28 cellular contexts compared by ENCODE assay signal in the genomic region with DNA sequence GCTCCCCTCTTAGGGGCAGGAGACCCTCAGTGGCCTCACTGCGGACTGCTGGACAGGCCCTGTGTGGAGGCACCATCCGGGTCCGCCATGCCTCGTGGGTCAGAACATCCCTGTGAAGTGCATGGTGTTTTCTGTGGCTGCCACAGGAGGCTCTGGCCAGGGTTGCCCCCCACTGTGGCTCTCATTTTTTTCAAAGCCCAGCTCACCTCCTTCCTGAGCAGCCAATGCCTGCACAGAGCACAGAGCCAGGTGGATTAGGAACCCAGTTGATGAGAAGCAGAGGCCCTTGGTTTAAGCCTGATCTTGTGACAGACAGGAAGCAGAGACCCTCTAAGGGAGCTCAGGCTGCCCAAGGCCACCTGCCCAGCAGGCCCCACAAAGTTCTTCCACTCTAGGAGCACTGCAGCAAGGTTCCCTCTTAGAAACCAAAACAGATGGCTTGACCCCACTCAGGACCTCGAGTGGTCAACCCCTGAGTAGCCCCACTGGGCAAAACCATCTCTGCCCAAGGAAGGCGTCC. TPM values are rescaled to one million over a fixed set of nuclear protein-coding genes. Genes with fewer than 3 reads are reported as not detected.
DNase-seq lines count a peak whose midpoint lies in the region; ATAC-seq, FAIRE-seq and TF ChIP-seq lines count a peak whose summit lies in the region.
"Had no signal": no experiment of that assay in that cellular context is flagged by ENCODE, and none has a peak within 500 bp of the region (broad histone marks: within the 10 kb centered on the region; RNA-seq: fewer than 3 reads in every experiment).

No MANE protein-coding gene starts in this region.

- CTCF ChIA-PET in AG04449 (lab: Yijun Ruan, JAX): interaction anchor here (1.0 to 2.6 kb wide), 5 partner anchors 11 to 164 kb away, joined by 3 to 11 read pairs (median 4); no protein-coding TSS in a partner anchor
- CTCF ChIA-PET in K562 (lab: Yijun Ruan, JAX; ENCODE audit: low intra/inter-chr PET ratio): no interaction called here
- CTCF ChIA-PET in Calu3 (lab: Charles Lee): interaction anchor here (0.6 kb wide), 1 partner anchor 617 kb away, joined by 9 read pairs; a partner anchor contains a TSS

- no peaks in the 10 kb centered on the region for H3K9me1 ChIP-seq in K562 (ENCODE audit: control insufficient read depth, insufficient read depth, low read length)

- no peak for ATAC-seq in GM23338
- no peak for ATAC-seq in K562
- ATAC-seq in naive B cell (ENCODE audit: low read depth in 2 of 2): no peak
- ATAC-seq in GM18858 (IDR thresholded peaks at IDR 0.05; ENCODE audit: unreplicated experiment): no peak
- ATAC-seq: left cardiac atrium had no signal

- BruUV-seq in K562 (replicated peaks; lab: Mats Ljungman, UMichigan): no TSS peak
- BruUV-seq in Calu3 (replicated peaks; lab: Mats Ljungman, UMichigan): no TSS peak

- H3F3A ChIP-seq in GM23338 (replicated peaks; ENCODE audit: low read depth): peaks cover 4% of the 10 kb centered on the region; the same call in 1 of the 2 replicates

- H3K4me1 ChIP-seq in GM23338 (ENCODE audit: insufficient read depth) (peaks cover 19% of the 10 kb centered on the region), K562 (replicated peaks in 1 of 2; ENCODE audit: control insufficient read depth in 2 of 2, insufficient read depth in 2 of 2, low read length in 2 of 2) (peaks cover 5 to 58% of the 10 kb centered on the region in 2 experiments; a peak in 3 of 5 replicates)

- H4K20me1 ChIP-seq in GM23338 (replicated peaks; ENCODE audit: insufficient read depth): no peaks in the 10 kb centered on the region; the same call in none of the 2 replicates
- peaks cover 4% of the 10 kb centered on the region for H4K20me1 ChIP-seq in K562 (replicated peaks; ENCODE audit: control insufficient read depth, insufficient read depth, low read length)

- no peaks in the 10 kb centered on the region for H3K9me3 ChIP-seq in K562 (replicated peaks; ENCODE audit: control insufficient read depth, insufficient read depth, low read depth, low read length)
- H3K9me3 ChIP-seq: uterus had no signal

- H3K36me3 ChIP-seq in GM23338 (ENCODE audit: insufficient read depth): no peaks in the 10 kb centered on the region
- H3K36me3 ChIP-seq in K562 (ENCODE audit: control insufficient read depth, insufficient read depth, low read length): no peaks in the 10 kb centered on the region
- H3K36me3 ChIP-seq: uterus had no signal

- H3K9me3 Mint-ChIP-seq in GM23338: no peaks in the 10 kb centered on the region
- peaks cover 0 to 3% (median 0%) of the 10 kb centered on the region in 7 donors for H3K9me3 Mint-ChIP-seq in naive B cell
- H3K9me3 Mint-ChIP-seq in Calu3 (ENCODE audit: low read depth, unreplicated experiment): no peaks in the 10 kb centered on the region
- H3K9me3 Mint-ChIP-seq: activated B cell treated with CpG ODN at 0.5 μM for 24 hours; activated T-helper 1 cell treated with anti-CD3 and anti-CD28 coated beads, Interleukin-12 subunit alpha, Interleukin-12 subunit beta, Interleukin-2, Interleukin-4 antibody, amounts not matched to agents 30 ng/mL and 10 ng/mL and 1 ng/mL, durations not matched to agents 14 hours and 24 hours and 36 hours; dendritic cell treated with granulocyte-macrophage colony-stimulating factor and Interleukin-4, amounts not matched to agents 40 ng/mL and 50 ng/mL, for 4 days; neural crest cell; T-helper 1 cell treated with Interleukin-12 subunit alpha and Interleukin-12 subunit beta and Interleukin-4 antibody, amounts not matched to agents 30 μg/mL and 1 μg/mL, for 36 hours had no signal

- H3K4me2 ChIP-seq in GM23338: no peak overlapping the region
- no peak overlapping the region for H3K4me2 ChIP-seq in K562 (ENCODE audit: insufficient read depth, low read length)

- POLR2A ChIA-PET in AG04449 (lab: Yijun Ruan, JAX) (interaction anchor here (1.8 kb wide), 1 partner anchor 15 kb away, joined by 6 read pairs; no protein-coding TSS in a partner anchor), K562 (lab: Yijun Ruan, JAX) (interaction anchor here (0.6 kb wide), 1 partner anchor 44 kb away, joined by 3 read pairs; no protein-coding TSS in a partner anchor)

- in situ Hi-C loops in K562 (cut with MboI): no loop called here

- FAIRE-seq in K562 (lab: Jason Lieb, UNC): no peak
- FAIRE-seq: frontal cortex had no signal

- peaks cover 36% of the 10 kb centered on the region for H3K27me3 Mint-ChIP-seq in GM23338 (ENCODE audit: insufficient read depth, low read depth, poor library complexity)
- H3K27me3 Mint-ChIP-seq in naive B cell: peaks cover 0 to 9% (median 8%) of the 10 kb centered on the region in 3 donors
- peaks cover 25% of the 10 kb centered on the region for H3K27me3 Mint-ChIP-seq in Calu3 (ENCODE audit: unreplicated experiment)
- H3K27me3 Mint-ChIP-seq: activated B cell treated with CpG ODN at 0.5 μM for 24 hours; activated naive CD8-positive, alpha-beta T cell had no signal

- H3K27ac Mint-ChIP-seq in GM23338: no peak overlapping the region
- peak overlapping the region in 1 of 6 donors; percentile 24 for H3K27ac Mint-ChIP-seq in naive B cell
- H3K27ac Mint-ChIP-seq in Calu3 (ENCODE audit: unreplicated experiment): no peak overlapping the region
- H3K27ac Mint-ChIP-seq: activated B cell treated with CpG ODN at 0.5 μM for 24 hours; activated naive CD8-positive, alpha-beta T cell; activated T-helper 1 cell treated with anti-CD3 and anti-CD28 coated beads, Interleukin-12 subunit alpha, Interleukin-12 subunit beta, Interleukin-2, Interleukin-4 antibody, amounts not matched to agents 30 ng/mL and 10 ng/mL and 1 ng/mL, durations not matched to agents 14 hours and 24 hours and 36 hours; dendritic cell treated with granulocyte-macrophage colony-stimulating factor and Interleukin-4, amounts not matched to agents 40 ng/mL and 50 ng/mL, for 4 days; T-helper 1 cell treated with Interleukin-12 subunit alpha and Interleukin-12 subunit beta and Interleukin-4 antibody, amounts not matched to agents 30 μg/mL and 1 μg/mL, for 36 hours had no signal

- DNase-seq in AG04449 (ENCODE audit: low read depth, low spot score) (no peak), GM23338 (ENCODE audit: low spot score) (no peak), K562 (ENCODE audit: extremely low read depth in 1 of 4, low spot score in 3 of 4) (no peak), naive B cell (no peak), Calu3 (no peak)
- no peak for DNase-seq in effector CD4-positive, alpha-beta T cell
- no peak for DNase-seq in activated naive CD4-positive, alpha-beta T cell treated with anti-CD3 and anti-CD28 coated beads, Interleukin-2, amount 50 U/mL, for 16 hours
- DNase-seq: activated B cell treated with CpG ODN at 0.5 μM for 24 hours; DMS79 treated with DMSO at 0.1 percent for 48 hours; Karpas-422; left cardiac atrium; mesenchymal stem cell; NCI-H1048; NCI-H510A treated with DMSO at 0.1 percent for 48 hours; stimulated activated CD4-positive, alpha-beta T cell treated with anti-CD3 and anti-CD28 coated beads, Interleukin-4, amount 100 ng/mL, for 4 hours; uterus had no signal

- H3K4me3 ChIP-seq in AG04449 (ENCODE audit: low read depth, low read length): peak overlapping the region; percentile 80; the same call in 1 of the 2 replicates
- no peak overlapping the region for H3K4me3 ChIP-seq in GM23338
- H3K4me3 ChIP-seq in K562: no peak overlapping the region
- H3K4me3 ChIP-seq: uterus had no signal

- no peaks in the 10 kb centered on the region for H3K9me2 ChIP-seq in GM23338 (ENCODE audit: insufficient read depth)

- H3K4me1 Mint-ChIP-seq in GM23338 (peaks cover 23% of the 10 kb centered on the region), naive B cell (peaks cover 22 to 36% (median 23%) of the 10 kb centered on the region in 3 donors), Calu3 (ENCODE audit: low read depth, unreplicated experiment) (peaks cover 14% of the 10 kb centered on the region)
- H3K4me1 Mint-ChIP-seq: neural crest cell had no signal

- intact Hi-C loops in K562 (cut with micrococcal nuclease): no loop called here
- intact Hi-C loops in Calu3 (cut with micrococcal nuclease; ENCODE audit: unreplicated experiment): no loop called here

- WGBS in K562 (ENCODE audit: insufficient coverage, low coverage, missing lambda C conversion rate): 20% methylated on average over 6 of the region's 6 CpGs

- peak overlapping the region in 1 of 2 experiments; percentile 26; a peak in 1 of 4 replicates for H3K9ac ChIP-seq in K562 (ENCODE audit: insufficient read depth in 1 of 2, low read depth in 2 of 2, low read length in 2 of 2)

- no peak for TF ChIP-seq EP300 in K562 (IDR thresholded peaks at IDR 0.05; ENCODE audit: low read length)

- TF ChIP-seq POLR2A in K562 (conservative IDR thresholded peaks at IDR 0.05): no peak

- no peak for TF ChIP-seq RAD21 in K562 (CRISPR knock-in tag; conservative IDR thresholded peaks at IDR 0.05 in 1 of 2, IDR thresholded peaks at IDR 0.05 in 1 of 2)

- H2AFZ ChIP-seq in GM23338: no peak overlapping the region
- H2AFZ ChIP-seq in K562 (ENCODE audit: low read depth, low read length): no peak overlapping the region

- TF ChIP-seq CTCF in AG04449 (IDR thresholded peaks at IDR 0.05; ENCODE audit: insufficient read depth, low read length, missing control alignments) (no peak), GM23338 (conservative IDR thresholded peaks at IDR 0.05; ENCODE audit: low read depth in 2 of 2) (no peak), K562 (IDR thresholded peaks at IDR 0.05 in 2 of 3, conservative IDR thresholded peaks at IDR 0.05 in 1 of 3; ENCODE audit: insufficient read depth in 2 of 3, low read depth in 1 of 3, low read length in 3 of 3) (no peak), Calu3 (IDR thresholded peaks at IDR 0.05; ENCODE audit: unreplicated experiment) (no peak)

- H3K36me3 Mint-ChIP-seq in GM23338 (ENCODE audit: low read depth): no peaks in the 10 kb centered on the region; the same call in 2 of the 3 replicates
- no peaks in the 10 kb centered on the region for H3K36me3 Mint-ChIP-seq in naive B cell
- peaks cover 28% of the 10 kb centered on the region for H3K36me3 Mint-ChIP-seq in Calu3 (ENCODE audit: insufficient read depth, unreplicated experiment)
- H3K36me3 Mint-ChIP-seq: activated naive CD8-positive, alpha-beta T cell; brain had no signal

- H3K27ac ChIP-seq in GM23338 (ENCODE audit: low read depth) (no peak overlapping the region), K562 (ENCODE audit: extremely low read depth, low read depth, low read length) (no peak overlapping the region)
- H3K27ac ChIP-seq: epithelial cell of prostate had no signal

- H3K4me3 Mint-ChIP-seq in GM23338 (peak overlapping the region; percentile 77; the same call in 1 of the 3 replicates), naive B cell (peak overlapping the region in 6 of 8 donors; percentile 22 to 88 (median 85)), Calu3 (ENCODE audit: low read depth, unreplicated experiment) (no peak overlapping the region)
- H3K4me3 Mint-ChIP-seq: dendritic cell treated with granulocyte-macrophage colony-stimulating factor and Interleukin-4, amounts not matched to agents 40 ng/mL and 50 ng/mL, for 4 days had no signal

- H3K27me3 ChIP-seq in GM23338 (ENCODE audit: insufficient read depth): peaks cover 38% of the 10 kb centered on the region
- H3K27me3 ChIP-seq in K562 (ENCODE audit: control insufficient read depth in 2 of 2, insufficient read depth in 2 of 2, low read length in 2 of 2): peaks cover 2 to 13% of the 10 kb centered on the region in 2 experiments; a peak in 3 of 5 replicates
- H3K27me3 ChIP-seq: uterus had no signal

- H3K79me2 ChIP-seq in GM23338 (replicated peaks; ENCODE audit: insufficient read depth) (no peaks in the 10 kb centered on the region), K562 (ENCODE audit: control insufficient read depth, insufficient read depth, low read length) (no peaks in the 10 kb centered on the region)

RNA-seq across cellular contexts. Expression of a gene that starts 25.5 kb away (rescaled TPM):
- total RNA-seq in GM23338 (2014; rRNA removed; shearing (Covaris generic)): not detected in 2 replicates
- polyA plus RNA-seq in GM23338 (2016; fragmentation: Nextera tagmentation; extraction: Ambion mirVana) (not detected in 2 replicates), K562 (2011; rRNA removed) (0.15 TPM in 1 of 2 replicates, not detected in the other), K562 (2014; fragmentation: Illumina TruSeq; extraction: Trizol) (0.09 TPM in 1 of 2 replicates, not detected in the other), K562 (2014; fragmentation: Nextera tagmentation; extraction: Ambion mirVana) (not detected), K562 (2014; rRNA removed) (not detected in 2 replicates), naive B cell (ENCODE audit: low read depth in 6 of 6) (not detected)
- 0.23 TPM in 1 of 2 replicates, not detected in the other for total RNA-seq in K562 (2011; cell fraction: chromatin; rRNA removed; ENCODE audit: low replicate concordance)
- 0.33 TPM in 1 of 2 replicates, not detected in the other for total RNA-seq in K562 (2011; cell fraction: nucleolus; rRNA removed)
- total RNA-seq in K562 (2011; cell fraction: nucleoplasm; rRNA removed): 0.44 TPM in 1 of 2 replicates, not detected in the other
- total RNA-seq in K562 (2014; rRNA removed) (not detected in 2 replicates), K562 (2014; rRNA removed; fragmentation: Illumina TruSeq; extraction: Trizol) (not detected in 2 replicates), K562 (2015; rRNA removed; fragmentation: Illumina TruSeq; extraction: Trizol) (0.14 TPM in 1 of 2 replicates, not detected in the other), K562 (2021) (not detected in 2 replicates), Calu3 (2022) (not detected in 2 replicates)
- 0.10 and 0.25 TPM in 2 replicates for polyA plus RNA-seq in K562 (2011; cell fraction: cytosol; rRNA removed)
- 0.13 and 0.17 TPM in 2 replicates for polyA plus RNA-seq in K562 (2011; cell fraction: nucleus; rRNA removed)
- 0.05 and 0.72 TPM in 2 replicates for polyA plus RNA-seq in K562 (2012)
- polyA minus RNA-seq in K562 (2011; rRNA and poly(A)+ RNA removed): 0.21 TPM in 1 of 2 replicates, not detected in the other
- not detected in 2 replicates for polyA minus RNA-seq in K562 (2011; cell fraction: cytosol; rRNA and poly(A)+ RNA removed)
- polyA minus RNA-seq in K562 (2011; cell fraction: nucleus; rRNA and poly(A)+ RNA removed): not detected in 2 replicates
- total RNA-seq: activated B cell treated with CpG ODN at 0.5 μM for 24 hours; activated T-helper 1 cell treated with anti-CD3 and anti-CD28 coated beads, Interleukin-12 subunit alpha, Interleukin-12 subunit beta, Interleukin-2, Interleukin-4 antibody, amounts not matched to agents 30 ng/mL and 10 ng/mL and 1 ng/mL, durations not matched to agents 14 hours and 24 hours and 36 hours; frontal cortex; left cardiac atrium; neural crest cell; smooth muscle cell; subcutaneous adipose tissue; uterus had no signal
- polyA plus RNA-seq: AG04450, smooth muscle cell had no signal

RNA-seq across cellular contexts. Expression of a gene that starts 54.7 kb away (rescaled TPM):
- 48.0 and 51.8 TPM in 2 replicates for total RNA-seq in GM23338 (2014; rRNA removed; shearing (Covaris generic))
- polyA plus RNA-seq in GM23338 (2016; fragmentation: Nextera tagmentation; extraction: Ambion mirVana): 17.8 and 19.5 TPM in 2 replicates
- 76.1 and 128 TPM in 2 replicates for total RNA-seq in K562 (2011; cell fraction: chromatin; rRNA removed; ENCODE audit: low replicate concordance)
- 57.5 and 65.0 TPM in 2 replicates for total RNA-seq in K562 (2011; cell fraction: nucleolus; rRNA removed)
- 47.6 and 53.5 TPM in 2 replicates for total RNA-seq in K562 (2011; cell fraction: nucleoplasm; rRNA removed)
- total RNA-seq in K562 (2014; rRNA removed): 40.9 and 49.6 TPM in 2 replicates
- total RNA-seq in K562 (2014; rRNA removed; fragmentation: Illumina TruSeq; extraction: Trizol): 30.7 and 32.7 TPM in 2 replicates
- total RNA-seq in K562 (2015; rRNA removed; fragmentation: Illumina TruSeq; extraction: Trizol): 32.5 and 33.2 TPM in 2 replicates
- total RNA-seq in K562 (2021): 37.3 and 41.3 TPM in 2 replicates
- 32.1 and 36.8 TPM in 2 replicates for polyA plus RNA-seq in K562 (2011; rRNA removed)
- polyA plus RNA-seq in K562 (2011; cell fraction: cytosol; rRNA removed): 38.5 and 42.9 TPM in 2 replicates
- polyA plus RNA-seq in K562 (2011; cell fraction: nucleus; rRNA removed): 32.8 and 52.6 TPM in 2 replicates
- 28.7 and 32.4 TPM in 2 replicates for polyA plus RNA-seq in K562 (2012)
- polyA plus RNA-seq in K562 (2014; fragmentation: Illumina TruSeq; extraction: Trizol): 32.6 and 36.8 TPM in 2 replicates
- polyA plus RNA-seq in K562 (2014; fragmentation: Nextera tagmentation; extraction: Ambion mirVana): 1 to 10 TPM; 2.5 to 4.4 TPM
- 24.9 and 33.0 TPM in 2 replicates for polyA plus RNA-seq in K562 (2014; rRNA removed)
- 33.3 and 35.8 TPM in 2 replicates for polyA minus RNA-seq in K562 (2011; rRNA and poly(A)+ RNA removed)
- 21.2 TPM in 2 replicates for polyA minus RNA-seq in K562 (2011; cell fraction: cytosol; rRNA and poly(A)+ RNA removed)
- polyA minus RNA-seq in K562 (2011; cell fraction: nucleus; rRNA and poly(A)+ RNA removed): 38.6 and 53.3 TPM in 2 replicates
- polyA plus RNA-seq in naive B cell (ENCODE audit: low read depth in 6 of 6): 10 to 100 TPM; 30.7 to 45.9 (median 37.9) TPM
- 39.4 and 39.9 TPM in 2 replicates for total RNA-seq in Calu3 (2022)

RNA-seq across cellular contexts. Expression of a gene that starts 54.8 kb away (rescaled TPM):
- 17.7 and 17.9 TPM in 2 replicates for total RNA-seq in GM23338 (2014; rRNA removed; shearing (Covaris generic))
- polyA plus RNA-seq in GM23338 (2016; fragmentation: Nextera tagmentation; extraction: Ambion mirVana) (11.5 and 11.6 TPM in 2 replicates), K562 (2011; rRNA removed) (23.4 and 29.2 TPM in 2 replicates), K562 (2014; fragmentation: Illumina TruSeq; extraction: Trizol) (22.0 and 26.6 TPM in 2 replicates), K562 (2014; fragmentation: Nextera tagmentation; extraction: Ambion mirVana) (1 to 10 TPM; 1.4 to 3.0 TPM), K562 (2014; rRNA removed) (31.7 and 34.7 TPM in 2 replicates), naive B cell (ENCODE audit: low read depth in 6 of 6) (10 to 100 TPM; 34.3 to 43.1 (median 36.5) TPM)
- total RNA-seq in K562 (2011; cell fraction: chromatin; rRNA removed; ENCODE audit: low replicate concordance): 49.8 and 198 TPM in 2 replicates
- total RNA-seq in K562 (2011; cell fraction: nucleolus; rRNA removed): 191 and 200 TPM in 2 replicates
- 67.6 and 91.5 TPM in 2 replicates for total RNA-seq in K562 (2011; cell fraction: nucleoplasm; rRNA removed)
- total RNA-seq in K562 (2014; rRNA removed) (39.6 and 52.8 TPM in 2 replicates), K562 (2014; rRNA removed; fragmentation: Illumina TruSeq; extraction: Trizol) (19.5 and 20.3 TPM in 2 replicates), K562 (2015; rRNA removed; fragmentation: Illumina TruSeq; extraction: Trizol) (30.3 and 33.9 TPM in 2 replicates), K562 (2021) (41.7 and 42.6 TPM in 2 replicates), Calu3 (2022) (37.8 and 40.0 TPM in 2 replicates)
- polyA plus RNA-seq in K562 (2011; cell fraction: cytosol; rRNA removed): 30.5 and 75.3 TPM in 2 replicates
- 80.7 and 138 TPM in 2 replicates for polyA plus RNA-seq in K562 (2011; cell fraction: nucleus; rRNA removed)
- polyA plus RNA-seq in K562 (2012): 22.6 and 23.5 TPM in 2 replicates
- polyA minus RNA-seq in K562 (2011; rRNA and poly(A)+ RNA removed): 26.8 and 39.5 TPM in 2 replicates
- polyA minus RNA-seq in K562 (2011; cell fraction: cytosol; rRNA and poly(A)+ RNA removed): 16.2 and 28.8 TPM in 2 replicates
- polyA minus RNA-seq in K562 (2011; cell fraction: nucleus; rRNA and poly(A)+ RNA removed): 148 and 159 TPM in 2 replicates
